In genomic region chr9:71781391-71781790, GRCh38 we compare ENCODE assay signal across 9 cellular contexts.
DNase-seq lines count a peak whose midpoint lies in the region; ATAC-seq lines count a peak whose summit lies in the region.
"Had no signal": no experiment of that assay in that cellular context is flagged by ENCODE, and none has a peak within 500 bp of the region (broad histone marks: within the 10 kb centered on the region; RNA-seq: fewer than 3 reads in every experiment).

No MANE protein-coding gene starts in this region.

- DNase-seq in activated naive CD4-positive, alpha-beta T cell treated with Interleukin-2 at 50 U/mL for 16 hours: no peak
- DNase-seq in stimulated activated naive CD8-positive, alpha-beta T cell treated with anti-CD3 and anti-CD28 coated beads, Interleukin-15, amount 100 ng/mL, for 72 hours: no peak
- no peak for DNase-seq in NCI-H187 treated with DMSO at 0.1 percent for 48 hours (lab: John Stamatoyannopoulos, UW)
- no peak for DNase-seq in NCI-H345 treated with DMSO at 0.1 percent for 48 hours (lab: John Stamatoyannopoulos, UW; ENCODE audit: unreplicated experiment)
- no peak for DNase-seq in COLO668 (lab: John Stamatoyannopoulos, UW; ENCODE audit: unreplicated experiment)
- DNase-seq: NCI-H526 treated with DMSO at 0.1 percent for 48 hours had no signal

- H3K27ac Mint-ChIP-seq in activated naive CD4-positive, alpha-beta T cell treated with anti-CD3 and anti-CD28 coated beads, Interleukin-2, amount 50 U/mL, for 24 hours: peak overlapping the region; percentile 99
- peak overlapping the region in 1 of 2 donors; percentile 52 for H3K27ac Mint-ChIP-seq in stimulated activated naive CD8-positive, alpha-beta T cell treated with anti-CD3 and anti-CD28 coated beads, Interleukin-15, amount 100 ng/mL, for 72 hours

- H3K27me3 Mint-ChIP-seq in activated naive CD4-positive, alpha-beta T cell treated with anti-CD3 and anti-CD28 coated beads, Interleukin-2, amount 50 U/mL, for 24 hours: no peaks in the 10 kb centered on the region
- H3K27me3 Mint-ChIP-seq in stimulated activated naive CD8-positive, alpha-beta T cell treated with anti-CD3 and anti-CD28 coated beads, Interleukin-15, amount 100 ng/mL, for 72 hours: no peaks in the 10 kb centered on the region

- peaks cover 59% of the 10 kb centered on the region for H3K4me1 Mint-ChIP-seq in activated naive CD4-positive, alpha-beta T cell treated with anti-CD3 and anti-CD28 coated beads, Interleukin-2, amount 50 U/mL, for 24 hours
- peaks cover 64% of the 10 kb centered on the region for H3K4me1 Mint-ChIP-seq in stimulated activated naive CD8-positive, alpha-beta T cell treated with anti-CD3 and anti-CD28 coated beads, Interleukin-15, amount 100 ng/mL, for 72 hours

- no peaks in the 10 kb centered on the region for H3K36me3 ChIP-seq in KOPT-K1 (ENCODE audit: insufficient read depth, low read length)

- H3K27ac ChIP-seq in KOPT-K1 (ENCODE audit: low read depth, low read length, poor library complexity, severe bottlenecking): peak overlapping the region; percentile 32

- H3K36me3 Mint-ChIP-seq in activated naive CD4-positive, alpha-beta T cell treated with anti-CD3 and anti-CD28 coated beads, Interleukin-2, amount 50 U/mL, for 24 hours: peaks cover 2% of the 10 kb centered on the region

- peak; percentile 55 for ATAC-seq in HG02759 (IDR thresholded peaks at IDR 0.05; ENCODE audit: unreplicated experiment)
- peak; percentile 40 for ATAC-seq in stimulated activated naive CD8-positive, alpha-beta T cell treated with anti-CD3 and anti-CD28 coated beads, Interleukin-15, amount 100 ng/mL, for 72 hours

- no peaks in the 10 kb centered on the region for H3K9me3 Mint-ChIP-seq in activated naive CD4-positive, alpha-beta T cell treated with anti-CD3 and anti-CD28 coated beads, Interleukin-2, amount 50 U/mL, for 24 hours
- H3K9me3 Mint-ChIP-seq in stimulated activated naive CD8-positive, alpha-beta T cell treated with anti-CD3 and anti-CD28 coated beads, Interleukin-15, amount 100 ng/mL, for 72 hours: peaks cover 5 to 7% of the 10 kb centered on the region in 2 donors

- H3K4me3 Mint-ChIP-seq in activated naive CD4-positive, alpha-beta T cell treated with anti-CD3 and anti-CD28 coated beads, Interleukin-2, amount 50 U/mL, for 24 hours: peak overlapping the region; percentile 61
- H3K4me3 Mint-ChIP-seq in stimulated activated naive CD8-positive, alpha-beta T cell treated with anti-CD3 and anti-CD28 coated beads, Interleukin-15, amount 100 ng/mL, for 72 hours: peak overlapping the region; percentile 50 to 78

- no peaks in the 10 kb centered on the region for H3K9me3 ChIP-seq in KOPT-K1 (ENCODE audit: insufficient read depth, low read length, poor library complexity, severe bottlenecking)
